ENCODE assay signal across 24 cellular contexts in genomic region chr2:611519-611918, GRCh38.
"Had no signal": no experiment of that assay in that cellular context is flagged by ENCODE, and none has a peak within 500 bp of the region (broad histone marks: within the 10 kb centered on the region; RNA-seq: fewer than 3 reads in every experiment).

No MANE protein-coding gene starts in this region.

- DNase-seq: activated CD4-positive, alpha-beta memory T cell treated with anti-CD3 and anti-CD28 coated beads for 36 hours; activated CD4-positive, alpha-beta T cell treated with anti-CD3 and anti-CD28 coated beads, Interleukin-2, amount 10 ng/mL, durations not matched to agents 24 days and 14 days; activated CD4-positive, CD25-positive, alpha-beta regulatory T cell treated with anti-CD3 and anti-CD28 coated beads, Interleukin-2, amount 50 U/mL, for 72 hours; activated T-cell treated with anti-CD3 and anti-CD28 coated beads, Interleukin-2, amount 50 U/mL, for 48 hours; anterior cingulate cortex; dermis blood vessel endothelial cell; effector CD4-positive, alpha-beta T cell; left lung; lower lobe of right lung; mesendoderm; mucosa of descending colon; pancreas; right cardiac atrium; spleen; stimulated activated naive CD4-positive, alpha-beta T cell treated with Interleukin-2 at 50 U/mL for 16 hours; T1000; testis; transverse colon had no signal

- H3K4me1 Mint-ChIP-seq: activated CD4-positive, alpha-beta T cell treated with anti-CD3 and anti-CD28 coated beads, Interleukin-2, amount 10 ng/mL, durations not matched to agents 24 days and 14 days; central memory CD8-positive, alpha-beta T cell had no signal

- H3K36me3 Mint-ChIP-seq: activated CD4-positive, alpha-beta memory T cell treated with anti-CD3 and anti-CD28 coated beads for 36 hours; activated naive CD8-positive, alpha-beta T cell; natural killer cell treated with Interleukin-12 subunit alpha and Interleukin-12 subunit beta and Interleukin-15 and Interleukin-18, amount 100 ng/mL, for 72 hours had no signal

- H3K27me3 Mint-ChIP-seq: activated CD4-positive, alpha-beta T cell treated with anti-CD3 and anti-CD28 coated beads, Interleukin-2, amount 10 ng/mL, durations not matched to agents 24 days and 14 days; activated naive CD8-positive, alpha-beta T cell had no signal

- H3K4me3 Mint-ChIP-seq: activated CD4-positive, alpha-beta memory T cell treated with anti-CD3 and anti-CD28 coated beads for 36 hours; activated CD4-positive, alpha-beta T cell treated with anti-CD3 and anti-CD28 coated beads, Interleukin-2, amount 10 ng/mL, durations not matched to agents 24 days and 14 days; activated naive CD8-positive, alpha-beta T cell; central memory CD8-positive, alpha-beta T cell; natural killer cell treated with Interleukin-12 subunit alpha and Interleukin-12 subunit beta and Interleukin-15 and Interleukin-18, amount 100 ng/mL, for 72 hours; T-helper 1 cell treated with Interleukin-12 subunit alpha and Interleukin-12 subunit beta and Interleukin-4 antibody, amounts not matched to agents 30 μg/mL and 1 μg/mL, for 36 hours had no signal

- H3K4me3 ChIP-seq: left lung, lower lobe of right lung, mucosa of descending colon, pancreas, spleen, testis, transverse colon had no signal

- H3K9me3 Mint-ChIP-seq: activated CD4-positive, alpha-beta memory T cell treated with anti-CD3 and anti-CD28 coated beads for 36 hours; activated CD4-positive, alpha-beta T cell treated with anti-CD3 and anti-CD28 coated beads, Interleukin-2, amount 10 ng/mL, durations not matched to agents 24 days and 14 days; activated T-helper 2 cell treated with anti-CD3 and anti-CD28 coated beads, Interferon-gamma antibody, Interleukin-2, Interleukin-4, amounts not matched to agents 10 μg/mL and 5 μg/mL and 100 μg/mL, durations not matched to agents 14 hours and 24 hours and 36 hours; central memory CD8-positive, alpha-beta T cell; natural killer cell treated with Interleukin-12 subunit alpha and Interleukin-12 subunit beta and Interleukin-15 and Interleukin-18, amount 100 ng/mL, for 72 hours; T-helper 1 cell treated with Interleukin-12 subunit alpha and Interleukin-12 subunit beta and Interleukin-4 antibody, amounts not matched to agents 30 μg/mL and 1 μg/mL, for 36 hours had no signal

- ATAC-seq: left lung; mucosa of descending colon; natural killer cell treated with Interleukin-12 subunit alpha and Interleukin-12 subunit beta and Interleukin-15 and Interleukin-18, amount 100 ng/mL, for 72 hours; pancreas; right cardiac atrium had no signal

- H3K27ac Mint-ChIP-seq: activated CD4-positive, alpha-beta memory T cell treated with anti-CD3 and anti-CD28 coated beads for 36 hours; activated CD4-positive, alpha-beta T cell treated with anti-CD3 and anti-CD28 coated beads, Interleukin-2, amount 10 ng/mL, durations not matched to agents 24 days and 14 days; activated naive CD8-positive, alpha-beta T cell; activated T-helper 2 cell treated with anti-CD3 and anti-CD28 coated beads, Interferon-gamma antibody, Interleukin-2, Interleukin-4, amounts not matched to agents 10 μg/mL and 5 μg/mL and 100 μg/mL, durations not matched to agents 14 hours and 24 hours and 36 hours; natural killer cell treated with Interleukin-12 subunit alpha and Interleukin-12 subunit beta and Interleukin-15 and Interleukin-18, amount 100 ng/mL, for 72 hours; T-helper 1 cell treated with Interleukin-12 subunit alpha and Interleukin-12 subunit beta and Interleukin-4 antibody, amounts not matched to agents 30 μg/mL and 1 μg/mL, for 36 hours had no signal

- H3K36me3 ChIP-seq: left lung, lower lobe of right lung, pancreas, spleen, transverse colon had no signal

- H3K27me3 ChIP-seq: left lung, pancreas, testis, transverse colon had no signal

- H3K27ac ChIP-seq: epithelial cell of prostate, left lung, lower lobe of right lung, pancreas, spleen, testis, transverse colon had no signal

- H3K9me3 ChIP-seq: left lung, lower lobe of right lung, mucosa of descending colon, pancreas, spleen, testis, transverse colon had no signal

- H3K4me1 ChIP-seq: left lung, lower lobe of right lung, pancreas, spleen, testis, transverse colon had no signal
